ENCODE assay signal across 9 cellular contexts in genomic region chr9:129697111-129697955, GRCh38. TPM values are rescaled to one million over a fixed set of nuclear protein-coding genes. Genes with fewer than 3 reads are reported as not detected.
DNase-seq lines count a peak whose midpoint lies in the region; ATAC-seq, FAIRE-seq and TF ChIP-seq lines count a peak whose summit lies in the region.
"Had no signal": no experiment of that assay in that cellular context is flagged by ENCODE, and none has a peak within 500 bp of the region (broad histone marks: within the 10 kb centered on the region; RNA-seq: fewer than 3 reads in every experiment).

No MANE protein-coding gene starts in this region.

- H4K20me1 ChIP-seq in GM23248 (ENCODE audit: insufficient read depth) (no peaks in the 10 kb centered on the region), mammary epithelial cell (ENCODE audit: insufficient read depth, low read length) (no peaks in the 10 kb centered on the region), HepG2 (ENCODE audit: insufficient read depth, low read length) (no peaks in the 10 kb centered on the region)

- in situ Hi-C loops in GM23248 (cut with MboI) (no loop called here), mammary epithelial cell (cut with MboI; ENCODE audit: low sequenced_read_pairs in 2 of 2) (no loop called here), HepG2 (cut with HindIII; ENCODE audit: extremely low pct_ligation_motif_present, low pct_unique_long_range_greater_than_20kb) (no loop called here)

- WGBS in GM23248 (ENCODE audit: low coverage in 1 of 2, low lambda C conversion rate in 2 of 2, missing lambda C conversion rate in 2 of 2), 2 experiments = 0 to 1% methylated on average over 24 to 36 of the region's 76 CpGs
- WGBS in mammary epithelial cell (ENCODE audit: low coverage, missing lambda C conversion rate) = 10% methylated on average over 11 of the region's 76 CpGs
- WGBS in HepG2 (ENCODE audit: low lambda C conversion rate) = 8% methylated on average over 11 of the region's 76 CpGs

- H3K9me3 ChIP-seq in GM23248 (ENCODE audit: low read depth) = no peaks in the 10 kb centered on the region
- H3K9me3 ChIP-seq in SJSA1 (replicated peaks) = 0 out of 2 replicates have a peak, but pooled peaks cover 2% of the 10 kb centered on the region
- H3K9me3 ChIP-seq in mammary epithelial cell (replicated peaks; ENCODE audit: insufficient read depth, low read length) = no peaks in the 10 kb centered on the region
- H3K9me3 ChIP-seq in HepG2 (ENCODE audit: low read length) = no peaks in the 10 kb centered on the region

- H3K9ac ChIP-seq in GM23248 (peak overlapping the region; percentile 99), mammary epithelial cell (ENCODE audit: insufficient read depth, low read length) (no peak overlapping the region), HepG2 (ENCODE audit: insufficient read depth, low read depth, low read length) (no peak overlapping the region)

- DNase-seq in GM23248 = peak; percentile 97
- peak; percentile 92 to 95 for DNase-seq in SJSA1 (ENCODE audit: low read depth in 1 of 2, low spot score in 2 of 2)
- DNase-seq in mammary epithelial cell = no peak
- no peak for DNase-seq in HepG2 (ENCODE audit: low spot score)
- peak; percentile 24 for DNase-seq in stimulated activated CD8-positive, alpha-beta memory T cell treated with anti-CD3 and anti-CD28 coated beads, Interleukin-4, amount 100 ng/mL, for 24 hours (ENCODE audit: low read depth)
- DNase-seq in SIG-M5 treated with dmso at 0.1 percent for 504 hours (lab: John Stamatoyannopoulos, UW; ENCODE audit: unreplicated experiment) = no peak

- H3K36me3 ChIP-seq in GM23248 (ENCODE audit: low read depth) = peaks cover 11% of the 10 kb centered on the region; the same call in 1 of the 2 replicates
- no peaks in the 10 kb centered on the region for H3K36me3 ChIP-seq in SJSA1
- no peaks in the 10 kb centered on the region for H3K36me3 ChIP-seq in mammary epithelial cell (ENCODE audit: insufficient read depth, low read length)
- no peaks in the 10 kb centered on the region for H3K36me3 ChIP-seq in HepG2 (replicated peaks in 1 of 2; ENCODE audit: control insufficient read depth in 1 of 2, insufficient read depth in 2 of 2, low read length in 2 of 2)

- no peak for FAIRE-seq in HepG2 (lab: Jason Lieb, UNC)

- H3K79me2 ChIP-seq in GM23248 (ENCODE audit: insufficient read depth) (peaks cover 86% of the 10 kb centered on the region), mammary epithelial cell (ENCODE audit: insufficient read depth, low read length) (no peaks in the 10 kb centered on the region), HepG2 (ENCODE audit: insufficient read depth, low read length) (no peaks in the 10 kb centered on the region)

- H3K4me1 ChIP-seq in GM23248 (ENCODE audit: insufficient read depth) (peaks cover 76% of the 10 kb centered on the region), SJSA1 (replicated peaks) (peaks cover 72% of the 10 kb centered on the region), mammary epithelial cell (ENCODE audit: insufficient read depth, low read length) (peaks cover 6% of the 10 kb centered on the region), HepG2 (ENCODE audit: insufficient read depth, low read length) (peaks cover 6% of the 10 kb centered on the region)

- H3K27me3 ChIP-seq in GM23248 (replicated peaks; ENCODE audit: insufficient read depth) = no peaks in the 10 kb centered on the region
- no peaks in the 10 kb centered on the region for H3K27me3 ChIP-seq in SJSA1 (replicated peaks)
- H3K27me3 ChIP-seq in mammary epithelial cell (ENCODE audit: insufficient read depth, low read length) = peaks cover 19% of the 10 kb centered on the region
- H3K27me3 ChIP-seq in HepG2 (ENCODE audit: control insufficient read depth in 1 of 2, insufficient read depth in 2 of 2, low read length in 2 of 2) = peaks cover 20 to 73% of the 10 kb centered on the region in 2 experiments; a peak in 4 of 5 replicates

- peaks cover 79% of the 10 kb centered on the region for H3F3A ChIP-seq in GM23248 (ENCODE audit: insufficient read depth)

- TF ChIP-seq CTCF in mammary epithelial cell (conservative IDR thresholded peaks at IDR 0.05 in 1 of 2, IDR thresholded peaks at IDR 0.05 in 1 of 2; ENCODE audit: extremely low read depth in 1 of 2, insufficient read depth in 1 of 2, low read depth in 1 of 2, low read length in 2 of 2) = no peak
- TF ChIP-seq CTCF in HepG2 (CRISPR knock-in tag; IDR thresholded peaks at IDR 0.05) = no peak

- H2AFZ ChIP-seq in GM23248 (no peak overlapping the region), mammary epithelial cell (ENCODE audit: low read depth, low read length) (peak overlapping the region; percentile 80), HepG2 (ENCODE audit: low read length) (no peak overlapping the region)

- TF ChIP-seq RAD21 in HepG2 (CRISPR knock-in tag; IDR thresholded peaks at IDR 0.05) = no peak

- no peak for TF ChIP-seq EP300 in HepG2 (IDR thresholded peaks at IDR 0.05; ENCODE audit: low read depth in 2 of 2, low read length in 2 of 2)
- no peak for TF ChIP-seq EP300 in HepG2 (CRISPR knock-in tag; IDR thresholded peaks at IDR 0.05; ENCODE audit: borderline replicate concordance)

- H3K9me2 ChIP-seq in GM23248 (ENCODE audit: insufficient read depth) = no peaks in the 10 kb centered on the region

- POLR2A ChIA-PET in HepG2 (lab: Yijun Ruan, JAX) = no interaction called here

- dilution Hi-C loops in mammary epithelial cell (cut with HindIII; ENCODE audit: low sequenced_read_pairs) = loop anchor here (5.0 kb wide), 1 partner anchor 65 kb away; no protein-coding TSS in a partner anchor

- intact Hi-C loops in mammary epithelial cell (cut with micrococcal nuclease) = no loop called here
- intact Hi-C loops in HepG2 (cut with micrococcal nuclease; ENCODE audit: unreplicated experiment) = no loop called here

- ATAC-seq in HepG2 = peak; percentile 77
- ATAC-seq in HG02970 (IDR thresholded peaks at IDR 0.05; ENCODE audit: low FRiP score, unreplicated experiment) = no peak
- ATAC-seq in HG03280 (IDR thresholded peaks at IDR 0.05; ENCODE audit: unreplicated experiment) = no peak

- BruUV-seq in mammary epithelial cell (replicated peaks; lab: Mats Ljungman, UMichigan) = no TSS peak
- no TSS peak for BruUV-seq in HepG2 (replicated peaks; lab: Mats Ljungman, UMichigan)

- H3K4me2 ChIP-seq in GM23248 (ENCODE audit: unreplicated experiment) (peak overlapping the region; percentile 91), mammary epithelial cell (ENCODE audit: insufficient read depth, low read depth, low read length) (peak overlapping the region; percentile 88), HepG2 (ENCODE audit: low read depth, low read length) (peak overlapping the region; percentile 42)

- TF ChIP-seq POLR2A in HepG2 (IDR thresholded peaks at IDR 0.05; ENCODE audit: insufficient read depth in 1 of 2, low read depth in 2 of 2, low read length in 2 of 2) = no peak

- H3K27ac ChIP-seq in GM23248 (peak overlapping the region; percentile 100), SJSA1 (peak overlapping the region; percentile 100), mammary epithelial cell (ENCODE audit: insufficient read depth, low read depth, low read length) (no peak overlapping the region), HepG2 (ENCODE audit: extremely low read length, insufficient read depth, low read length) (no peak overlapping the region)

- H3K4me3 ChIP-seq in GM23248 (peak overlapping the region; percentile 65), SJSA1 (peak overlapping the region; percentile 33), mammary epithelial cell (replicated peaks in 1 of 3; ENCODE audit: insufficient read depth in 1 of 3, low read depth in 2 of 3, low read length in 3 of 3) (peak overlapping the region in 2 of 3 experiments; percentile 31 to 42), HepG2 (replicated peaks in 1 of 3; ENCODE audit: insufficient read depth in 1 of 3, low read depth in 2 of 3, low read length in 3 of 3) (peak overlapping the region; percentile 7 to 50 (median 13); a peak in 1 of 6 replicates)

- CTCF ChIA-PET in mammary epithelial cell (lab: Charles Lee; ENCODE audit: low non-redundant PET) = interaction anchor here (0.6 kb wide), 1 partner anchor 409 kb away, joined by 3 read pairs; no protein-coding TSS in a partner anchor
- CTCF ChIA-PET in HepG2 (lab: Yijun Ruan, JAX; ENCODE audit: low intra/inter-chr PET ratio, low total read pairs) = no interaction called here

RNA-seq across cellular contexts. Expression of gene PRRX2, which starts 31.9 kb away (rescaled TPM):
- 145 and 169 TPM in 2 replicates for total RNA-seq in GM23248 (2014; rRNA removed; shearing (Covaris generic))
- polyA plus RNA-seq in GM23248 (2016; fragmentation: Nextera tagmentation; extraction: Ambion mirVana) (137 and 141 TPM in 2 replicates), mammary epithelial cell (not detected), HepG2 (2011; rRNA removed) (0.05 TPM in 1 of 2 replicates, not detected in the other)
- 9.8 and 14.0 TPM in 2 replicates for total RNA-seq in SJSA1 (2014; rRNA removed; shearing (Covaris generic))
- total RNA-seq in mammary epithelial cell (under 1 TPM in 1 of 2 donors, not detected in 1; 0.33 TPM), HepG2 (2016; rRNA removed; fragmentation: Illumina TruSeq; extraction: Trizol) (not detected in 2 replicates)
- polyA minus RNA-seq in mammary epithelial cell = not detected
- not detected in 2 replicates for total RNA-seq in HepG2 (2016; cell fraction: cytosol; rRNA removed; fragmentation: Illumina TruSeq; extraction: Trizol; ENCODE audit: low read depth)
- not detected in 2 replicates for total RNA-seq in HepG2 (2016; cell fraction: insoluble cytoplasmic fraction; rRNA removed; fragmentation: Illumina TruSeq; extraction: Trizol)
- not detected in 2 replicates for total RNA-seq in HepG2 (2016; cell fraction: membrane; rRNA removed; fragmentation: Illumina TruSeq; extraction: Trizol)
- total RNA-seq in HepG2 (2016; cell fraction: nucleus; rRNA removed; fragmentation: Illumina TruSeq; extraction: Trizol) = not detected in 2 replicates
- not detected in 2 replicates for polyA plus RNA-seq in HepG2 (2011; cell fraction: cytosol; rRNA removed)
- not detected in 2 replicates for polyA plus RNA-seq in HepG2 (2011; cell fraction: nucleus; rRNA removed)
- polyA plus RNA-seq in HepG2 (2012) = not detected in 2 replicates
- polyA plus RNA-seq in HepG2 (2016; cell fraction: cytosol; fragmentation: Illumina TruSeq; extraction: Trizol; ENCODE audit: low read depth) = not detected in 2 replicates
- not detected in 2 replicates for polyA plus RNA-seq in HepG2 (2016; cell fraction: insoluble cytoplasmic fraction; fragmentation: Illumina TruSeq; extraction: Trizol; ENCODE audit: low read depth)
- not detected in 2 replicates for polyA plus RNA-seq in HepG2 (2016; cell fraction: membrane; fragmentation: Illumina TruSeq; extraction: Trizol; ENCODE audit: low read depth)
- not detected in 2 replicates for polyA plus RNA-seq in HepG2 (2016; cell fraction: nucleus; fragmentation: Illumina TruSeq; extraction: Trizol; ENCODE audit: insufficient read depth, low read depth)
- polyA minus RNA-seq in HepG2 (2011; rRNA and poly(A)+ RNA removed; ENCODE audit: low replicate concordance) = not detected in 2 replicates
- not detected in 2 replicates for polyA minus RNA-seq in HepG2 (2011; cell fraction: cytosol; rRNA and poly(A)+ RNA removed)
- polyA minus RNA-seq in HepG2 (2011; cell fraction: nucleus; rRNA and poly(A)+ RNA removed) = not detected in 2 replicates
- total RNA-seq: pulmonary artery endothelial cell had no signal

RNA-seq across cellular contexts. Expression of gene ASB6, which starts 55.4 kb away (rescaled TPM):
- total RNA-seq in GM23248 (2014; rRNA removed; shearing (Covaris generic)) = 22.9 and 24.9 TPM in 2 replicates
- polyA plus RNA-seq in GM23248 (2016; fragmentation: Nextera tagmentation; extraction: Ambion mirVana) = 24.1 and 24.4 TPM in 2 replicates
- total RNA-seq in SJSA1 (2014; rRNA removed; shearing (Covaris generic)) = 14.5 and 14.9 TPM in 2 replicates
- 10 to 100 TPM; 21.4 to 28.2 TPM for total RNA-seq in mammary epithelial cell
- 25.2 TPM for polyA plus RNA-seq in mammary epithelial cell
- 8.7 TPM for polyA minus RNA-seq in mammary epithelial cell
- 8.2 and 8.3 TPM in 2 replicates for total RNA-seq in HepG2 (2016; rRNA removed; fragmentation: Illumina TruSeq; extraction: Trizol)
- 1.6 and 1.8 TPM in 2 replicates for total RNA-seq in HepG2 (2016; cell fraction: cytosol; rRNA removed; fragmentation: Illumina TruSeq; extraction: Trizol; ENCODE audit: low read depth)
- 6.6 and 9.5 TPM in 2 replicates for total RNA-seq in HepG2 (2016; cell fraction: insoluble cytoplasmic fraction; rRNA removed; fragmentation: Illumina TruSeq; extraction: Trizol)
- total RNA-seq in HepG2 (2016; cell fraction: membrane; rRNA removed; fragmentation: Illumina TruSeq; extraction: Trizol) = 5.0 and 6.5 TPM in 2 replicates
- total RNA-seq in HepG2 (2016; cell fraction: nucleus; rRNA removed; fragmentation: Illumina TruSeq; extraction: Trizol) = 7.3 TPM in 2 replicates
- 8.4 and 10.8 TPM in 2 replicates for polyA plus RNA-seq in HepG2 (2011; rRNA removed)
- 6.1 and 7.8 TPM in 2 replicates for polyA plus RNA-seq in HepG2 (2011; cell fraction: cytosol; rRNA removed)
- 22.8 and 23.1 TPM in 2 replicates for polyA plus RNA-seq in HepG2 (2011; cell fraction: nucleus; rRNA removed)
- polyA plus RNA-seq in HepG2 (2012) = 4.2 and 5.8 TPM in 2 replicates
- polyA plus RNA-seq in HepG2 (2016; cell fraction: cytosol; fragmentation: Illumina TruSeq; extraction: Trizol; ENCODE audit: low read depth) = 1.0 and 1.8 TPM in 2 replicates
- polyA plus RNA-seq in HepG2 (2016; cell fraction: insoluble cytoplasmic fraction; fragmentation: Illumina TruSeq; extraction: Trizol; ENCODE audit: low read depth) = 7.0 and 8.8 TPM in 2 replicates
- 3.2 TPM in 2 replicates for polyA plus RNA-seq in HepG2 (2016; cell fraction: membrane; fragmentation: Illumina TruSeq; extraction: Trizol; ENCODE audit: low read depth)
- 17.2 and 17.7 TPM in 2 replicates for polyA plus RNA-seq in HepG2 (2016; cell fraction: nucleus; fragmentation: Illumina TruSeq; extraction: Trizol; ENCODE audit: insufficient read depth, low read depth)
- 10.0 and 29.3 TPM in 2 replicates for polyA minus RNA-seq in HepG2 (2011; rRNA and poly(A)+ RNA removed; ENCODE audit: low replicate concordance)
- polyA minus RNA-seq in HepG2 (2011; cell fraction: cytosol; rRNA and poly(A)+ RNA removed) = 2.7 and 3.2 TPM in 2 replicates
- 5.0 and 5.6 TPM in 2 replicates for polyA minus RNA-seq in HepG2 (2011; cell fraction: nucleus; rRNA and poly(A)+ RNA removed)

RNA-seq across cellular contexts. Expression of gene PTGES, which starts 55.5 kb away (rescaled TPM):
- 8.3 and 12.6 TPM in 2 replicates for total RNA-seq in GM23248 (2014; rRNA removed; shearing (Covaris generic))
- polyA plus RNA-seq in GM23248 (2016; fragmentation: Nextera tagmentation; extraction: Ambion mirVana) (22.0 and 22.4 TPM in 2 replicates), mammary epithelial cell (59.6 TPM), HepG2 (2011; rRNA removed) (not detected in 2 replicates)
- total RNA-seq in SJSA1 (2014; rRNA removed; shearing (Covaris generic)) = 2.4 and 5.4 TPM in 2 replicates
- total RNA-seq in mammary epithelial cell (10 to 100 TPM in 1 of 2 donors, 1 to 10 TPM in 1; 6.2 to 57.2 TPM), HepG2 (2016; rRNA removed; fragmentation: Illumina TruSeq; extraction: Trizol) (0.07 TPM in 1 of 2 replicates, not detected in the other)
- polyA minus RNA-seq in mammary epithelial cell = 69.8 TPM
- not detected in 2 replicates for total RNA-seq in HepG2 (2016; cell fraction: cytosol; rRNA removed; fragmentation: Illumina TruSeq; extraction: Trizol; ENCODE audit: low read depth)
- total RNA-seq in HepG2 (2016; cell fraction: insoluble cytoplasmic fraction; rRNA removed; fragmentation: Illumina TruSeq; extraction: Trizol) = 0.13 TPM in 1 of 2 replicates, not detected in the other
- not detected in 2 replicates for total RNA-seq in HepG2 (2016; cell fraction: membrane; rRNA removed; fragmentation: Illumina TruSeq; extraction: Trizol)
- not detected in 2 replicates for total RNA-seq in HepG2 (2016; cell fraction: nucleus; rRNA removed; fragmentation: Illumina TruSeq; extraction: Trizol)
- polyA plus RNA-seq in HepG2 (2011; cell fraction: cytosol; rRNA removed) = 0.03 and 0.04 TPM in 2 replicates
- polyA plus RNA-seq in HepG2 (2011; cell fraction: nucleus; rRNA removed) = not detected in 2 replicates
- polyA plus RNA-seq in HepG2 (2012) = 0.07 TPM in 1 of 2 replicates, not detected in the other
- polyA plus RNA-seq in HepG2 (2016; cell fraction: cytosol; fragmentation: Illumina TruSeq; extraction: Trizol; ENCODE audit: low read depth) = not detected in 2 replicates
- not detected in 2 replicates for polyA plus RNA-seq in HepG2 (2016; cell fraction: insoluble cytoplasmic fraction; fragmentation: Illumina TruSeq; extraction: Trizol; ENCODE audit: low read depth)
- polyA plus RNA-seq in HepG2 (2016; cell fraction: membrane; fragmentation: Illumina TruSeq; extraction: Trizol; ENCODE audit: low read depth) = not detected in 2 replicates
- polyA plus RNA-seq in HepG2 (2016; cell fraction: nucleus; fragmentation: Illumina TruSeq; extraction: Trizol; ENCODE audit: insufficient read depth, low read depth) = 0.36 TPM in 1 of 2 replicates, not detected in the other
- polyA minus RNA-seq in HepG2 (2011; rRNA and poly(A)+ RNA removed; ENCODE audit: low replicate concordance) = 258 TPM in 1 of 2 replicates, not detected in the other
- polyA minus RNA-seq in HepG2 (2011; cell fraction: cytosol; rRNA and poly(A)+ RNA removed) = 0.88 TPM in 1 of 2 replicates, not detected in the other
- 0.64 TPM in 1 of 2 replicates, not detected in the other for polyA minus RNA-seq in HepG2 (2011; cell fraction: nucleus; rRNA and poly(A)+ RNA removed)
- total RNA-seq: pulmonary artery endothelial cell had no signal

Comparison
In these comparisons a context has a peak if more than half of its experiments do, and no peak if none do; other contexts are left out.
1. DNase-seq: peak in GM23248 (single experiment), SJSA1 (2 of 2) and stimulated activated CD8-positive, alpha-beta memory T cell treated with anti-CD3 and anti-CD28 coated beads, Interleukin-4, amount 100 ng/mL, for 24 hours (single experiment); none in mammary epithelial cell (single experiment), HepG2 (single experiment) and SIG-M5 treated with dmso at 0.1 percent for 504 hours (single experiment).
2. H3K27ac ChIP-seq: peak in GM23248 (single experiment) and SJSA1 (single experiment); none in mammary epithelial cell (single experiment) and HepG2 (single experiment).
3. H3K4me3 ChIP-seq: peak in every context shown above with its lines; median percentile 65 in GM23248; 36 in mammary epithelial cell; 33 in SJSA1; 13 in HepG2.
4. Peak in every context shown above with its lines, with median percentiles within 50 percentile points of each other: H3K4me2 ChIP-seq.